In the genomic region with DNA sequence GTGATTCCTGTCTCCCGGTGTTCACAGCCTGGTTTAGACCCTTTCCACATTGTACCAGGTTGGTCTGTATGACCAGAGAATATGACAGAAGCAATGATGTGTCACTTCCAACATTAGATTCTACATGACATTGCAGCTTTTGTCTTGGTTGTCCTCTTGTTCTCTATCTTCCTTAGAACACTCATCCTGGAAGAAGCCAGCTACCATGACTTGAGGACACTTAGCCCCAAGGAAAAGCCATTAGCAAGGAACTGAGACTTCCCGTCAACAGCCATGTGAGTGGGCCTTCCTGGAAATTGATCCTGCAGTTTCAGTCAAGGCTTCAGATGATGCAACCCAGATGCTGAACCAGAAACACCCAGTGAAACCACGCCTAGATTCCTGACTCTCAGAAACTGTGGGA, we compare ENCODE assay signal across 13 cellular contexts.
A peak's percentile ranks its signal among the peaks of the same experiment; 100 is the strongest.
DNase-seq lines count a peak whose midpoint lies in the region; ATAC-seq and TF ChIP-seq lines count a peak whose summit lies in the region.
"Had no signal": no experiment of that assay in that cellular context is flagged by ENCODE, and none has a peak within 500 bp of the region (broad histone marks: within the 10 kb centered on the region; RNA-seq: fewer than 3 reads in every experiment).

No MANE protein-coding gene starts in this region.

- BruUV-seq in HCT116 (replicated peaks; lab: Mats Ljungman, UMichigan) = no TSS peak

- H3K36me3 ChIP-seq in HCT116 (ENCODE audit: control insufficient read depth in 1 of 2, insufficient read depth in 2 of 2, low read length in 2 of 2) (no peaks in the 10 kb centered on the region), skeletal muscle tissue (ENCODE audit: control insufficient read depth in 3 of 3, insufficient read depth in 3 of 3, low read length in 3 of 3) (no peaks in the 10 kb centered on the region)

- no peak overlapping the region for H3K4me2 ChIP-seq in HCT116 (ENCODE audit: low read length)

- H4K20me1 ChIP-seq in HCT116 (ENCODE audit: insufficient read depth) = no peaks in the 10 kb centered on the region

- intact Hi-C loops in HCT116 (cut with micrococcal nuclease) = no loop called here

- H3K4me1 ChIP-seq in HCT116 (ENCODE audit: control insufficient read depth in 1 of 2, insufficient read depth in 2 of 2, low read length in 2 of 2) (no peaks in the 10 kb centered on the region), skeletal muscle tissue (ENCODE audit: control insufficient read depth in 3 of 3, insufficient read depth in 3 of 3, low read length in 3 of 3) (no peaks in the 10 kb centered on the region)

- H3K27me3 ChIP-seq in HCT116 (ENCODE audit: insufficient read depth, low read length) (no peaks in the 10 kb centered on the region), skeletal muscle tissue (ENCODE audit: control insufficient read depth in 3 of 3, insufficient read depth in 3 of 3, low read length in 3 of 3) (no peaks in the 10 kb centered on the region)

- no peaks in the 10 kb centered on the region for H3K9me3 ChIP-seq in HCT116 (ENCODE audit: control insufficient read depth in 1 of 2, insufficient read depth in 1 of 2, low read depth in 1 of 2, low read length in 2 of 2)
- no peaks in the 10 kb centered on the region for H3K9me3 ChIP-seq in skeletal muscle tissue (ENCODE audit: control insufficient read depth in 3 of 3, low read length in 3 of 3)

- ATAC-seq in HCT116 (no peak), GM21619 (IDR thresholded peaks at IDR 0.05; ENCODE audit: unreplicated experiment) (no peak), HG02973 (IDR thresholded peaks at IDR 0.05; ENCODE audit: unreplicated experiment) (no peak)
- ATAC-seq: natural killer cell treated with Interleukin-12 subunit alpha and Interleukin-12 subunit beta and Interleukin-15 and Interleukin-18, amount 100 ng/mL, for 72 hours; stimulated activated naive CD8-positive, alpha-beta T cell treated with anti-CD3 and anti-CD28 coated beads, Interleukin-15, amount 100 ng/mL, for 72 hours had no signal

- no peak overlapping the region for H2AFZ ChIP-seq in HCT116 (ENCODE audit: low read depth, low read length, poor library complexity, severe bottlenecking)

- no peak for TF ChIP-seq POLR2A in HCT116 (IDR thresholded peaks at IDR 0.05; ENCODE audit: borderline replicate concordance, extremely low read depth, insufficient read depth, insufficient read length)

- RAD21 ChIA-PET in HCT116 (lab: Charles Lee; ENCODE audit: low non-redundant PET in 1 of 2, low total read pairs in 2 of 2, uncharacterized antibody in 2 of 2, unreplicated experiment in 2 of 2) = no interaction called here

- CTCF ChIA-PET in HCT116 (lab: Charles Lee) = no interaction called here

- TF ChIP-seq CTCF in HCT116 (IDR thresholded peaks at IDR 0.05 in 2 of 3, conservative IDR thresholded peaks at IDR 0.05 in 1 of 3; ENCODE audit: borderline replicate concordance in 1 of 3, insufficient read depth in 1 of 3, low read depth in 2 of 3, low read length in 2 of 3) (no peak), foreskin fibroblast (IDR thresholded peaks at IDR 0.05; ENCODE audit: low read depth, low read length) (no peak)

- POLR2A ChIA-PET in HCT116 (lab: Charles Lee) = no interaction called here

- H3K27ac ChIP-seq in HCT116 (ENCODE audit: low read depth, low read length) (no peak overlapping the region), skeletal muscle tissue (ENCODE audit: low read depth, low read length) (peak overlapping the region; percentile 32)

- DNase-seq in HCT116 (ENCODE audit: low read depth, low spot score) (peak; percentile 26), SW480 (ENCODE audit: low spot score) (peak; percentile 72), foreskin fibroblast (peak; percentile 67 to 92), NCI-H146 treated with DMSO at 0.1 percent for 48 hours (lab: John Stamatoyannopoulos, UW; ENCODE audit: unreplicated experiment) (no peak)
- no peak for DNase-seq in stimulated activated CD4-positive, alpha-beta T cell treated with anti-CD3 and anti-CD28 coated beads, Interleukin-4, amount 100 ng/mL, for 1 hour
- DNase-seq: H9; hypothalamus; stimulated activated CD4-positive, alpha-beta T cell treated with anti-CD3 and anti-CD28 coated beads, Interleukin-2, amount 100 ng/mL, for 24 hours; stimulated activated naive CD8-positive, alpha-beta T cell treated with anti-CD3 and anti-CD28 coated beads, Interleukin-15, amount 100 ng/mL, for 72 hours had no signal

- H3K4me3 ChIP-seq in HCT116 (replicated peaks in 1 of 2; ENCODE audit: low read depth in 1 of 2, low read length in 2 of 2) = no peak overlapping the region
- H3K4me3 ChIP-seq in foreskin fibroblast (ENCODE audit: low read depth in 1 of 2, low read length in 2 of 2) = no peak overlapping the region
- no peak overlapping the region for H3K4me3 ChIP-seq in skeletal muscle tissue (ENCODE audit: low read length in 3 of 3)

- H3K9ac ChIP-seq in HCT116 (ENCODE audit: low read length) = no peak overlapping the region
- H3K9ac ChIP-seq in skeletal muscle tissue (ENCODE audit: low read depth in 1 of 3, low read length in 3 of 3) = no peak overlapping the region

- H3K79me2 ChIP-seq in HCT116 (ENCODE audit: insufficient read depth, low read length) = no peaks in the 10 kb centered on the region

- TF ChIP-seq RAD21 in HCT116 (IDR thresholded peaks at IDR 0.05; ENCODE audit: low read depth) = no peak

- no peaks in the 10 kb centered on the region for H3K9me2 ChIP-seq in HCT116 (ENCODE audit: insufficient read depth)

TF ChIP-seq in HCT116, 20 proteins besides CTCF, POLR2A, EP300 and RAD21 (continues in another document):
- TF ChIP-seq FOSL1 (IDR thresholded peaks at IDR 0.05; ENCODE audit: low read depth) (no peak), POLR2AphosphoS5 (IDR thresholded peaks at IDR 0.05; ENCODE audit: low read depth, low read length) (no peak), CEBPB (IDR thresholded peaks at IDR 0.05; ENCODE audit: low read depth) (peak; percentile 90), YY1 (IDR thresholded peaks at IDR 0.05; ENCODE audit: extremely low read depth, insufficient replicate concordance, low read depth, low read length) (no peak), TCF7L2 (IDR thresholded peaks at IDR 0.05; ENCODE audit: borderline replicate concordance, extremely low read depth, insufficient read depth, insufficient read length) (no peak), ZBTB33 (IDR thresholded peaks at IDR 0.05; ENCODE audit: extremely low read depth, insufficient replicate concordance, low read length) (no peak), SIN3A (IDR thresholded peaks at IDR 0.05; ENCODE audit: low read depth) (no peak), SRF (IDR thresholded peaks at IDR 0.05; ENCODE audit: low read depth) (no peak), SP1 (IDR thresholded peaks at IDR 0.05; ENCODE audit: low read depth) (peak; percentile 21; the same call in 1 of the 2 replicates), ZFX (IDR thresholded peaks at IDR 0.05) (no peak), CBX3 (IDR thresholded peaks at IDR 0.05; ENCODE audit: low read depth) (peak; percentile 73), EGR1 (IDR thresholded peaks at IDR 0.05; ENCODE audit: low read depth) (no peak), EZH2 (IDR thresholded peaks at IDR 0.05) (no peak), EZH2phosphoT487 (IDR thresholded peaks at IDR 0.05; ENCODE audit: borderline replicate concordance) (no peak)
- TF ChIP-seq, protein P1, sequence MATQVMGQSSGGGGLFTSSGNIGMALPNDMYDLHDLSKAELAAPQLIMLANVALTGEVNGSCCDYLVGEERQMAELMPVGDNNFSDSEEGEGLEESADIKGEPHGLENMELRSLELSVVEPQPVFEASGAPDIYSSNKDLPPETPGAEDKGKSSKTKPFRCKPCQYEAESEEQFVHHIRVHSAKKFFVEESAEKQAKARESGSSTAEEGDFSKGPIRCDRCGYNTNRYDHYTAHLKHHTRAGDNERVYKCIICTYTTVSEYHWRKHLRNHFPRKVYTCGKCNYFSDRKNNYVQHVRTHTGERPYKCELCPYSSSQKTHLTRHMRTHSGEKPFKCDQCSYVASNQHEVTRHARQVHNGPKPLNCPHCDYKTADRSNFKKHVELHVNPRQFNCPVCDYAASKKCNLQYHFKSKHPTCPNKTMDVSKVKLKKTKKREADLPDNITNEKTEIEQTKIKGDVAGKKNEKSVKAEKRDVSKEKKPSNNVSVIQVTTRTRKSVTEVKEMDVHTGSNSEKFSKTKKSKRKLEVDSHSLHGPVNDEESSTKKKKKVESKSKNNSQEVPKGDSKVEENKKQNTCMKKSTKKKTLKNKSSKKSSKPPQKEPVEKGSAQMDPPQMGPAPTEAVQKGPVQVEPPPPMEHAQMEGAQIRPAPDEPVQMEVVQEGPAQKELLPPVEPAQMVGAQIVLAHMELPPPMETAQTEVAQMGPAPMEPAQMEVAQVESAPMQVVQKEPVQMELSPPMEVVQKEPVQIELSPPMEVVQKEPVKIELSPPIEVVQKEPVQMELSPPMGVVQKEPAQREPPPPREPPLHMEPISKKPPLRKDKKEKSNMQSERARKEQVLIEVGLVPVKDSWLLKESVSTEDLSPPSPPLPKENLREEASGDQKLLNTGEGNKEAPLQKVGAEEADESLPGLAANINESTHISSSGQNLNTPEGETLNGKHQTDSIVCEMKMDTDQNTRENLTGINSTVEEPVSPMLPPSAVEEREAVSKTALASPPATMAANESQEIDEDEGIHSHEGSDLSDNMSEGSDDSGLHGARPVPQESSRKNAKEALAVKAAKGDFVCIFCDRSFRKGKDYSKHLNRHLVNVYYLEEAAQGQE (IDR thresholded peaks at IDR 0.05; ENCODE audit: low read depth) = no peak
- TF ChIP-seq, protein P2, sequence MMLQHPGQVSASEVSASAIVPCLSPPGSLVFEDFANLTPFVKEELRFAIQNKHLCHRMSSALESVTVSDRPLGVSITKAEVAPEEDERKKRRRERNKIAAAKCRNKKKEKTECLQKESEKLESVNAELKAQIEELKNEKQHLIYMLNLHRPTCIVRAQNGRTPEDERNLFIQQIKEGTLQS (IDR thresholded peaks at IDR 0.05) = peak; percentile 35; the same call in 1 of the 2 replicates

Comparison
In these comparisons a context has a peak if more than half of its experiments do, and no peak if none do; other contexts are left out.
1. DNase-seq: peak in HCT116 (single experiment), SW480 (single experiment) and foreskin fibroblast (2 of 2); none in stimulated activated CD4-positive, alpha-beta T cell treated with anti-CD3 and anti-CD28 coated beads, Interleukin-4, amount 100 ng/mL, for 1 hour (single experiment) and NCI-H146 treated with DMSO at 0.1 percent for 48 hours (single experiment).